ENCODE assay signal across 8 cellular contexts in the genomic region with DNA sequence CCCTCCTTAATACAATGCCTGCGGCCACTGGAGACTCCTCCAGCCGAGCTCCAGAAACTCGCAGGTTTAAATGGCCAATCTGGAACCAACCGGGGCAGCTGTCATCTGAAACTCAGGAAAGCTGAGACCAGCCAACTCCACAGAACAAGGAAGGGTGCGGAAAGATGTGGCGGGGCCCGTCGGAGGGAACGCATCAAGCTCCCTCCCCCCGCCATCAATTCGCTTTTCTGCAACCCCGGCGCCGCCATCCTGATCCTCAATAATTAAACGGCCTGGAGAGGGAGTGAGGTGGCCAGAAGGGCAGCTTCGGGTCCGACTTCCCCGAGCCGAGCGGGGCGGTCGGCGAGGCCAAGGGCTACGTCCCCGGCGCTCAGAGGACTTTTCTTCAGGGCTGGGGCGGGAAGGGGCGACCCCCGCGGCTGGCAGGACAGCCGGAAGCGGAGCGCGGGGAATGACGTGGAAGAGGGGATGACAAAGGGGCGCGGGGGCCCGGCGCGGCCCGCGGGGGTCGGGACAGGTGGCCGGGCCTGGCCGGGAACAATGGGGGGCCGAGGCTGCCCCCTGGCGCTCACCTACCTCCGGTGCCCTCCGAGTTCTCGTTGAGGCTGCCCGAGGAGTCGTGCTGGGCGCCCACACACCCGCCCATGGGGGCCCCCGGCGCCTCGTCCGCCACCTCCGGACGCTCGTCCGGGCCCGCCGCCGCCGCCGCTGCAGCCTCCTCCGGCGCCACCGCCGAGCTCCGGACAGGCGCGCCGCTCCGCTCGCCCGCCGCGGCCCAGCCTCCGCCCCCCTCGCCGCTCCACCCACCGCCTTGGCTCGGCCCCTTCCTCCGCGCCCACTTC. TPM values are rescaled to one million over a fixed set of nuclear protein-coding genes. Genes with fewer than 3 reads are reported as not detected.
DNase-seq lines count a peak whose midpoint lies in the region; ATAC-seq and TF ChIP-seq lines count a peak whose summit lies in the region.

A gene with protein sequence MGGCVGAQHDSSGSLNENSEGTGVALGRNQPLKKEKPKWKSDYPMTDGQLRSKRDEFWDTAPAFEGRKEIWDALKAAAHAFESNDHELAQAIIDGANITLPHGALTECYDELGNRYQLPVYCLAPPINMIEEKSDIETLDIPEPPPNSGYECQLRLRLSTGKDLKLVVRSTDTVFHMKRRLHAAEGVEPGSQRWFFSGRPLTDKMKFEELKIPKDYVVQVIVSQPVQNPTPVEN (minus strand): TSS at position 745 of the 842 bp plus-strand sequence. CDS start 99 bp downstream, at position 646.

- peak within 1 kb of the TSS; percentile 93 for H3K56ac ChIP-seq in mesendoderm (ENCODE audit: low read length)

- H3K23ac ChIP-seq in mesendoderm (ENCODE audit: low read length): peak within 1 kb of the TSS; percentile 66

- peak within 1 kb of the TSS; percentile 80 for H2BK5ac ChIP-seq in mesendoderm (ENCODE audit: low read length)

- H3K36me3 ChIP-seq in endocrine pancreas (ENCODE audit: control insufficient read depth, insufficient read depth, low read length) (no peaks in the 10 kb centered on the region), mesendoderm (ENCODE audit: control insufficient read depth, insufficient read depth, low read length) (no peaks in the 10 kb centered on the region)

- peak within 1 kb of the TSS; percentile 100 for H4K8ac ChIP-seq in mesendoderm (ENCODE audit: low read depth, low read length)

- H3K79me2 ChIP-seq in mesendoderm (ENCODE audit: control insufficient read depth, insufficient read depth, low read length): peaks cover 43% of the 10 kb centered on the region

- peak within 1 kb of the TSS; percentile 95 for H3K27ac ChIP-seq in mesendoderm (ENCODE audit: low read depth, low read length)

- peak; percentile 39 for TF ChIP-seq CTCF in AG09309 (IDR thresholded peaks at IDR 0.05; ENCODE audit: control insufficient read depth, insufficient read depth, low read depth, low read length, missing control alignments)

- H3K9me3 ChIP-seq in endocrine pancreas (ENCODE audit: control insufficient read depth, low read length): no peaks in the 10 kb centered on the region

- no peak within 1 kb of the TSS for H4K5ac ChIP-seq in mesendoderm (ENCODE audit: low read length)

- H3K4ac ChIP-seq in mesendoderm (ENCODE audit: low read depth, low read length): peak within 1 kb of the TSS; percentile 82

- no CpG with 5 or more reads among the region's 87 CpGs for WGBS in mesendoderm (ENCODE audit: extremely low coverage, insufficient coverage, low lambda C conversion rate)

- no peak within 1 kb of the TSS for H2AK5ac ChIP-seq in mesendoderm (ENCODE audit: low read length)

- H3K4me1 ChIP-seq in endocrine pancreas (ENCODE audit: control insufficient read depth, insufficient read depth, low read length) (peaks cover 10% of the 10 kb centered on the region), mesendoderm (ENCODE audit: control insufficient read depth, low read depth, low read length) (no peaks in the 10 kb centered on the region)

- ATAC-seq in GM18873 (IDR thresholded peaks at IDR 0.05; ENCODE audit: low FRiP score, unreplicated experiment): peak; percentile 73
- ATAC-seq in HG03139 (IDR thresholded peaks at IDR 0.05; ENCODE audit: unreplicated experiment): peak; percentile 87

- H2BK120ac ChIP-seq in mesendoderm (ENCODE audit: low read depth, low read length): peak within 1 kb of the TSS; percentile 89

- H3K4me3 ChIP-seq in AG09309 (ENCODE audit: control insufficient read depth, low read depth, low read length) (peak within 1 kb of the TSS; percentile 66), endocrine pancreas (ENCODE audit: control insufficient read depth, insufficient read depth, low read length) (peak within 1 kb of the TSS; percentile 96), mesendoderm (ENCODE audit: low read length) (peak within 1 kb of the TSS; percentile 90)

- H2BK15ac ChIP-seq in mesendoderm (replicated peaks; ENCODE audit: low read depth): no peak within 1 kb of the TSS

- H3K27me3 ChIP-seq in endocrine pancreas (ENCODE audit: control insufficient read depth, insufficient read depth, low read length) (no peaks in the 10 kb centered on the region), mesendoderm (ENCODE audit: insufficient read depth, low read length, poor library complexity) (no peaks in the 10 kb centered on the region)

- no peak for DNase-seq in AG09309 (ENCODE audit: low read depth)
- peak; percentile 15 to 84 for DNase-seq in NCI-H526 (lab: John Stamatoyannopoulos, UW)
- peak; percentile 50 for DNase-seq in activated CD8-positive, alpha-beta memory T cell treated with anti-CD3 and anti-CD28 coated beads for 4 hours (ENCODE audit: low read depth in 2 of 2)
- DNase-seq in mesendoderm: peak; percentile 86
- DNase-seq in stimulated activated CD8-positive, alpha-beta memory T cell treated with anti-CD3 and anti-CD28 coated beads, Interleukin-15, amount 100 ng/mL, for 1 hour (ENCODE audit: low read depth): peak; percentile 43

- H3K9ac ChIP-seq in endocrine pancreas (ENCODE audit: control insufficient read depth, insufficient read depth, low read length) (peak within 1 kb of the TSS; percentile 97), mesendoderm (ENCODE audit: low read length) (peak within 1 kb of the TSS; percentile 92)

- H3K79me1 ChIP-seq in mesendoderm (ENCODE audit: low read length): no peaks in the 10 kb centered on the region

- H3K4me2 ChIP-seq in mesendoderm (ENCODE audit: low read length): peak within 1 kb of the TSS; percentile 73

- peak within 1 kb of the TSS; percentile 77 for H3K18ac ChIP-seq in mesendoderm (ENCODE audit: low read length)

RNA-seq across cellular contexts. Expression of the gene that starts here (rescaled TPM):
- polyA plus RNA-seq in mesendoderm (2013, experiment 1 of 2): 23.9 TPM
- polyA plus RNA-seq in mesendoderm (2013, experiment 2 of 2): 24.4 TPM
